ENCODE assay signal across 18 cellular contexts in the genomic region with DNA sequence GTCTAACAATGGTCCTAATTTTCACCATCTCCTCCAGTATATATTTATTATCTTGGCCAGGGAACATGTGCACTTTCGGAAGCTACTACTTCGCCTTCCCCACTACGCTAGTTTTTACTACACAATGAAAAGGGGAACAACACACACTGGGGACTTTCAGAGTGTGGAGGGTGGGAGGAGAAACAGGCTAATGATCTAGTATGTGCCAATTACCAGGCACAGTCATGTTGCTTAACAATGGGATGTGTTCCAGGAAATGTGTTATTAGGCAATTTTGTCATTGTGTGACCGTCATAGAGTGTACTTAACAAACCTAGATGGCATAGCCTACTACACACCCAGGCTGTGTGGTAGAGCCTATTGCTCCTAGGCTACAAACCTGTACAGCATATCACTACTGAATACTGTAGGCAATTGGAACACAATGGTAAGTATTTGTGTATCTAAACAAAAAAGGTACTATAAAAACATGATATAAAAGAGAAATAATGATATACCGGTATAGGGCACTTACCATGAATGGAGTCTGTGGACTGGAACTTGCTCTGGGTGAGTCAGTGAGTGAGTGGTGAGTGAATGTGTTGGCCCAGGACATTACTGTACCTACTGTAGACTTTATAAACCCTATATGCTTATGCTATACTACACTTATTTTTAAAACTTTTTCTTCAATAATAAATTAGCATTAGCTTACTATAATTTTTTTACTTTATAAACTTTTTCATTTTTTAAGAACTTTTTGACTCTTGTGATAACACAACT. TPM values are rescaled to one million over a fixed set of nuclear protein-coding genes. Genes with fewer than 3 reads are reported as not detected.
DNase-seq lines count a peak whose midpoint lies in the region; ATAC-seq, FAIRE-seq and TF ChIP-seq lines count a peak whose summit lies in the region.
"Had no signal": no experiment of that assay in that cellular context is flagged by ENCODE, and none has a peak within 500 bp of the region (broad histone marks: within the 10 kb centered on the region; RNA-seq: fewer than 3 reads in every experiment).

No MANE protein-coding gene starts in this region.

- H3K9me3 ChIP-seq in left lung, result no peaks in the 10 kb centered on the region
- H3K9me3 ChIP-seq: adrenal gland, BLaER1 had no signal

- peak; percentile 80 for ATAC-seq in left lung
- ATAC-seq in HG03469 (IDR thresholded peaks at IDR 0.05; ENCODE audit: unreplicated experiment), result no peak
- ATAC-seq in HG02973 (IDR thresholded peaks at IDR 0.05; ENCODE audit: unreplicated experiment), result no peak
- ATAC-seq: activated CD8-positive, alpha-beta T cell treated with anti-CD3 and anti-CD28 coated beads for 36 hours; activated T-helper 17 cell treated with anti-CD3 and anti-CD28 coated beads, Interleukin-2, amount 50 U/mL, for 72 hours; K562 had no signal

- TF ChIP-seq POLR2A in GM12892 (IDR thresholded peaks at IDR 0.05; ENCODE audit: low read depth, low read length), result no peak

- DNase-seq in GM12892 (ENCODE audit: insufficient read length) (no peak), NCI-H1436 (lab: John Stamatoyannopoulos, UW) (peak; percentile 27), SIG-M5 (lab: John Stamatoyannopoulos, UW) (peak; percentile 73), left lung (no peak), islet precursor cell (no peak), germinal center (ENCODE audit: low spot score) (no peak)
- DNase-seq: activated CD8-positive, alpha-beta T cell treated with anti-CD3 and anti-CD28 coated beads for 36 hours; DMS79; NCI-H187 treated with DMSO at 0.1 percent for 48 hours had no signal

- no peaks in the 10 kb centered on the region for H3K4me1 ChIP-seq in left lung
- H3K4me1 ChIP-seq: adrenal gland, BLaER1 had no signal

- no peaks in the 10 kb centered on the region for H3K27me3 ChIP-seq in left lung
- H3K27me3 ChIP-seq: adrenal gland, BLaER1 had no signal

- peak overlapping the region in 1 of 2 donors; percentile 62 for H3K27ac ChIP-seq in left lung
- H3K27ac ChIP-seq: adrenal gland, BLaER1, VCaP had no signal

- TF ChIP-seq CTCF in left lung (IDR thresholded peaks at IDR 0.05), result no peak

- H3K4me3 ChIP-seq in left lung, result no peak overlapping the region
- H3K4me3 ChIP-seq: adrenal gland, BLaER1, K562, smooth muscle cell had no signal

- intact Hi-C loops in left lung (cut with DNase I), result no loop called here

- peak; percentile 93 for FAIRE-seq in GM12892 (lab: Jason Lieb, UNC)
- FAIRE-seq: islet of Langerhans, K562 had no signal

- H3K36me3 ChIP-seq in left lung, result no peaks in the 10 kb centered on the region
- H3K36me3 ChIP-seq: adrenal gland, BLaER1 had no signal

RNA-seq across cellular contexts. Expression of a gene that starts 20.1 kb away (rescaled TPM):
- polyA plus RNA-seq in GM12892 (2012; ENCODE audit: missing spikeins), result 15.8 TPM
- 10 to 100 TPM; 31.1 to 36.1 TPM for total RNA-seq in left lung

Comparison
In these comparisons a context has a peak if more than half of its experiments do, and no peak if none do; other contexts are left out.
1. DNase-seq: peak in NCI-H1436 (single experiment) and SIG-M5 (single experiment); none in GM12892 (single experiment), left lung (0 of 2), islet precursor cell (single experiment) and germinal center (single experiment).